17 cellular contexts compared by ENCODE assay signal in the genomic region with DNA sequence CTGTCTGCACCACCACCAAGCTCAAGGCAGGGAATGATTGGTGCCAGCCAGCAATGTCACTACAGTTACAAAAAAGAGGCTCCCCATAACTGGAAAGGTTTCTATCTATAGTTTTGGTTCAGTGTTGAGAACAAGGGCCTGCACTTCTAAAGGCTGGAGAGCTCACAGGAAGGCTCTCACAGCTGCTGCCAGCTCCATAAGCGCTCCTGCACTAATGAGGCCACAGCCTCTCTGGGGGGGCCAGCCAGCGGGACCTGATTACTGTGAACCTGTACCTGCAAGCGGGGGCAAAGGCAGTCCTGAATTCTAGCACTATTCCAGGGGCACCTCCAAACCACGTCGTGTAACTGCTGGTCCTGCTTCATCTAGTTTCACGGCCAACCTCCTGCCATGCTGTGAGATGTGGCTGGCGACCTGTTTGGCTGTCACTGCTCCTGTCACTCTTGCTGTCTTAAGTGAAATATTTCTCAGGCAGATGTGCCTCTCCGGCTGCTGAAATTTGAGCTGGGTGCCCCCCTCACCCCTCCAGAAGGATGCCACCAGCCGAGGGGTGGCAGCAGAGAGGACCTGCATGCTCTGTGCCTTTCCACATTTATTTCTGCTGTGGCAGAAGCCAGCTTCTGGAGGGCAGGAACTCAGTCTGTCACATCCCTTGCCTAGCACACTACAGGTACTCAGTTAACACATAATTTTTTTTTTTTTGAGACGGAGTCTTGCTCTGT. TPM values are rescaled to one million over a fixed set of nuclear protein-coding genes. Genes with fewer than 3 reads are reported as not detected.
DNase-seq lines count a peak whose midpoint lies in the region; ATAC-seq and TF ChIP-seq lines count a peak whose summit lies in the region.
"Had no signal": no experiment of that assay in that cellular context is flagged by ENCODE, and none has a peak within 500 bp of the region (broad histone marks: within the 10 kb centered on the region; RNA-seq: fewer than 3 reads in every experiment).

No MANE protein-coding gene starts in this region.

- no peak overlapping the region for H3K27ac ChIP-seq in OCI-LY1 (ENCODE audit: low read depth, low read length, poor library complexity, severe bottlenecking)
- peak overlapping the region; percentile 39 to 83 for H3K27ac ChIP-seq in thoracic aorta

- H2AFZ ChIP-seq in OCI-LY1 (ENCODE audit: low read length), result no peak overlapping the region

- H3F3A ChIP-seq in OCI-LY1 (ENCODE audit: insufficient read depth, low read length), result no peaks in the 10 kb centered on the region

- H3K4me3 ChIP-seq in OCI-LY1 (ENCODE audit: low read depth, low read length, poor library complexity, severe bottlenecking) (no peak overlapping the region), thoracic aorta (no peak overlapping the region)
- H3K4me3 ChIP-seq: lung had no signal

- H3K4me1 Mint-ChIP-seq in MCF 10A (ENCODE audit: insufficient read depth, unreplicated experiment), result peaks cover 36% of the 10 kb centered on the region
- H3K4me1 Mint-ChIP-seq: stimulated activated naive CD8-positive, alpha-beta T cell treated with anti-CD3 and anti-CD28 coated beads, Interleukin-15, amount 100 ng/mL, for 72 hours had no signal

- CTCF ChIA-PET in MCF 10A (lab: Yijun Ruan, JAX), result interaction anchor here (0.6 to 5.3 kb wide), 4 partner anchors 9 to 90 kb away, joined by 3 to 26 read pairs (median 4); no protein-coding TSS in a partner anchor

- H3K4me2 ChIP-seq in OCI-LY1 (ENCODE audit: low read length), result no peak overlapping the region

- peaks cover 16% of the 10 kb centered on the region for H3K36me3 Mint-ChIP-seq in MCF 10A (ENCODE audit: insufficient read depth, unreplicated experiment)

- no peaks in the 10 kb centered on the region for H3K9me3 Mint-ChIP-seq in MCF 10A (ENCODE audit: unreplicated experiment)
- H3K9me3 Mint-ChIP-seq: activated B cell treated with CpG ODN at 0.5 μM for 24 hours; activated T-helper 17 cell treated with anti-CD3 and anti-CD28 coated beads, Interleukin-2, amount 50 U/mL, for 72 hours; CD4-positive, alpha-beta T cell; naive thymus-derived CD4-positive, alpha-beta T cell; stimulated activated naive CD8-positive, alpha-beta T cell treated with anti-CD3 and anti-CD28 coated beads, Interleukin-15, amount 100 ng/mL, for 72 hours had no signal

- no peaks in the 10 kb centered on the region for H3K36me3 ChIP-seq in OCI-LY1 (ENCODE audit: insufficient read depth, low read length)
- peaks cover 14% of the 10 kb centered on the region for H3K36me3 ChIP-seq in thoracic aorta

- TF ChIP-seq CTCF in OCI-LY1 (IDR thresholded peaks at IDR 0.05; ENCODE audit: low read length), result peak; percentile 20
- no peak for TF ChIP-seq CTCF in thoracic aorta (IDR thresholded peaks at IDR 0.05)
- TF ChIP-seq CTCF in MCF 10A (IDR thresholded peaks at IDR 0.05; ENCODE audit: unreplicated experiment), result no peak

- no peaks in the 10 kb centered on the region for H3K9me3 ChIP-seq in OCI-LY1 (ENCODE audit: low read length)
- H3K9me3 ChIP-seq in thoracic aorta, result no peaks in the 10 kb centered on the region

- no peaks in the 10 kb centered on the region for H4K20me1 ChIP-seq in OCI-LY1 (ENCODE audit: insufficient read depth, low read length)

- no peaks in the 10 kb centered on the region for H3K4me1 ChIP-seq in OCI-LY1 (ENCODE audit: insufficient read depth, low read length, severe bottlenecking)
- peaks cover 28 to 59% of the 10 kb centered on the region in 2 donors for H3K4me1 ChIP-seq in thoracic aorta (ENCODE audit: control insufficient read depth in 1 of 2, low read depth in 2 of 2)

- no peak overlapping the region for H3K27ac Mint-ChIP-seq in MCF 10A (ENCODE audit: low read depth, unreplicated experiment)
- H3K27ac Mint-ChIP-seq: activated B cell treated with CpG ODN at 0.5 μM for 24 hours; activated T-helper 17 cell treated with anti-CD3 and anti-CD28 coated beads, Interleukin-2, amount 50 U/mL, for 72 hours; CD4-positive, alpha-beta T cell had no signal

- H3K4me3 Mint-ChIP-seq in MCF 10A (ENCODE audit: unreplicated experiment), result no peak overlapping the region
- H3K4me3 Mint-ChIP-seq: activated B cell treated with CpG ODN at 0.5 μM for 24 hours; activated T-helper 17 cell treated with anti-CD3 and anti-CD28 coated beads, Interleukin-2, amount 50 U/mL, for 72 hours; CD4-positive, alpha-beta T cell; naive thymus-derived CD4-positive, alpha-beta T cell; stimulated activated naive CD8-positive, alpha-beta T cell treated with anti-CD3 and anti-CD28 coated beads, Interleukin-15, amount 100 ng/mL, for 72 hours had no signal

- no peak overlapping the region for H3K9ac ChIP-seq in OCI-LY1 (ENCODE audit: low read length)

- BruUV-seq in MCF 10A (replicated peaks; lab: Mats Ljungman, UMichigan), result no TSS peak

- intact Hi-C loops in left ventricle myocardium superior (cut with micrococcal nuclease), result no loop called here
- intact Hi-C loops in MCF 10A (cut with micrococcal nuclease), result no loop called here

- H3K27me3 ChIP-seq in OCI-LY1 (ENCODE audit: insufficient read depth, low read length), result no peaks in the 10 kb centered on the region
- H3K27me3 ChIP-seq in thoracic aorta (replicated peaks; ENCODE audit: insufficient read depth), result no peaks in the 10 kb centered on the region

- no peaks in the 10 kb centered on the region for H3K27me3 Mint-ChIP-seq in MCF 10A (ENCODE audit: insufficient read depth, unreplicated experiment)
- H3K27me3 Mint-ChIP-seq: activated B cell treated with CpG ODN at 0.5 μM for 24 hours; activated T-helper 17 cell treated with anti-CD3 and anti-CD28 coated beads, Interleukin-2, amount 50 U/mL, for 72 hours; CD4-positive, alpha-beta T cell; naive thymus-derived CD4-positive, alpha-beta T cell; stimulated activated naive CD8-positive, alpha-beta T cell treated with anti-CD3 and anti-CD28 coated beads, Interleukin-15, amount 100 ng/mL, for 72 hours had no signal

- ATAC-seq in left ventricle myocardium superior, result peak; percentile 53
- no peak for ATAC-seq in thoracic aorta (ENCODE audit: insufficient number of reproducible peaks, low FRiP score, low read depth)
- ATAC-seq: activated T-helper 17 cell treated with anti-CD3 and anti-CD28 coated beads, Interleukin-2, amount 50 U/mL, for 72 hours; naive thymus-derived CD4-positive, alpha-beta T cell; stimulated activated naive CD8-positive, alpha-beta T cell treated with anti-CD3 and anti-CD28 coated beads, Interleukin-15, amount 100 ng/mL, for 72 hours had no signal

- no peaks in the 10 kb centered on the region for H3K9me2 ChIP-seq in OCI-LY1 (ENCODE audit: low read depth, low read length)

- peak; percentile 12 to 64 for DNase-seq in NCI-H2081 (lab: John Stamatoyannopoulos, UW)
- no peak for DNase-seq in NCI-H2081 treated with DMSO at 0.1 percent for 48 hours (lab: John Stamatoyannopoulos, UW)
- DNase-seq in left ventricle myocardium superior, result peak; percentile 58
- DNase-seq in thoracic aorta (ENCODE audit: low spot score), result no peak
- no peak for DNase-seq in MCF 10A (ENCODE audit: unreplicated experiment)
- DNase-seq in COLO829 (ENCODE audit: low spot score), result no peak
- no peak for DNase-seq in effector CD4-positive, alpha-beta T cell
- DNase-seq: activated B cell treated with CpG ODN at 0.5 μM for 24 hours; activated CD8-positive, alpha-beta memory T cell treated with anti-CD3 and anti-CD28 coated beads for 24 hours; CD4-positive, alpha-beta T cell; KBM-7; naive thymus-derived CD4-positive, alpha-beta T cell; NK-92 treated with Interleukin-12 subunit alpha and Interleukin-12 subunit beta, amount 100 ng/mL, for 24 hours; stimulated activated naive CD8-positive, alpha-beta T cell treated with anti-CD3 and anti-CD28 coated beads, Interleukin-15, amount 100 ng/mL, for 72 hours had no signal

- POLR2A ChIA-PET in MCF 10A (lab: Yijun Ruan, JAX), result interaction anchor here (0.7 to 5.4 kb wide), 4 partner anchors 9 to 234 kb away, joined by 3 to 25 read pairs (median 4); no protein-coding TSS in a partner anchor

- H3K79me2 ChIP-seq in OCI-LY1 (ENCODE audit: insufficient read depth, low read length), result no peaks in the 10 kb centered on the region

RNA-seq across cellular contexts. Expression of a gene that starts 53.3 kb away (rescaled TPM):
- 25.8 TPM for total RNA-seq in left ventricle myocardium superior
- total RNA-seq in thoracic aorta, result 10 to 100 TPM; 52.9 to 68.9 TPM
- total RNA-seq in MCF 10A (2022), result 67.1 and 82.9 TPM in 2 replicates

Comparison
In these comparisons a context has a peak if more than half of its experiments do, and no peak if none do; other contexts are left out.
1. DNase-seq: peak in NCI-H2081 (2 of 2) and left ventricle myocardium superior (single experiment); none in NCI-H2081 treated with DMSO at 0.1 percent for 48 hours (single experiment), thoracic aorta (single experiment), MCF 10A (single experiment), COLO829 (single experiment) and effector CD4-positive, alpha-beta T cell (single experiment).